In genomic region chr4:72846280-72847111, GRCh38 we compare ENCODE assay signal across 2 cellular contexts.
TF ChIP-seq lines count a peak whose summit lies in the region.

No MANE protein-coding gene starts in this region.

TF ChIP-seq in SK-N-SH treated with all-trans-retinoic acid at 6 μM for 48 hours, 23 proteins besides CTCF, POLR2A, EP300 and RAD21 (continued from another document):
- no peak for TF ChIP-seq TSHZ2 (CRISPR knock-in tag; IDR thresholded peaks at IDR 0.05)
- TF ChIP-seq CSDC2 (CRISPR knock-in tag; IDR thresholded peaks at IDR 0.05) = no peak
- TF ChIP-seq, protein P1, sequence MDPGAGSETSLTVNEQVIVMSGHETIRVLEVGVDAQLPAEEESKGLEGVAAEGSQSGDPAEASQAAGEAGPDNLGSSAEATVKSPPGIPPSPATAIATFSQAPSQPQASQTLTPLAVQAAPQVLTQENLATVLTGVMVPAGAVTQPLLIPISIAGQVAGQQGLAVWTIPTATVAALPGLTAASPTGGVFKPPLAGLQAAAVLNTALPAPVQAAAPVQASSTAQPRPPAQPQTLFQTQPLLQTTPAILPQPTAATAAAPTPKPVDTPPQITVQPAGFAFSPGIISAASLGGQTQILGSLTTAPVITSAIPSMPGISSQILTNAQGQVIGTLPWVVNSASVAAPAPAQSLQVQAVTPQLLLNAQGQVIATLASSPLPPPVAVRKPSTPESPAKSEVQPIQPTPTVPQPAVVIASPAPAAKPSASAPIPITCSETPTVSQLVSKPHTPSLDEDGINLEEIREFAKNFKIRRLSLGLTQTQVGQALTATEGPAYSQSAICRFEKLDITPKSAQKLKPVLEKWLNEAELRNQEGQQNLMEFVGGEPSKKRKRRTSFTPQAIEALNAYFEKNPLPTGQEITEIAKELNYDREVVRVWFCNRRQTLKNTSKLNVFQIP (CRISPR knock-in tag; IDR thresholded peaks at IDR 0.05; ENCODE audit: borderline replicate concordance, low read depth) = no peak
- no peak for TF ChIP-seq RARB (CRISPR knock-in tag; IDR thresholded peaks at IDR 0.05)
- no peak for TF ChIP-seq ISL1 (CRISPR knock-in tag; IDR thresholded peaks at IDR 0.05)
- no peak for TF ChIP-seq OSR1 (CRISPR knock-in tag; IDR thresholded peaks at IDR 0.05)
- TF ChIP-seq PPARA (CRISPR knock-in tag; IDR thresholded peaks at IDR 0.05; ENCODE audit: borderline replicate concordance) = no peak

TF ChIP-seq in SK-N-SH, 30 proteins besides CTCF, POLR2A, EP300 and RAD21 (continued from another document):
- no peak for TF ChIP-seq PBX3 (IDR thresholded peaks at IDR 0.05)
- TF ChIP-seq RXRA (IDR thresholded peaks at IDR 0.05; ENCODE audit: borderline replicate concordance, low read depth) = no peak
- TF ChIP-seq RCOR1 (IDR thresholded peaks at IDR 0.05; ENCODE audit: low read length) = no peak
- no peak for TF ChIP-seq TCF12 (IDR thresholded peaks at IDR 0.05)
- no peak for TF ChIP-seq GATA2 (CRISPR knock-in tag; IDR thresholded peaks at IDR 0.05)
- TF ChIP-seq, protein P2, sequence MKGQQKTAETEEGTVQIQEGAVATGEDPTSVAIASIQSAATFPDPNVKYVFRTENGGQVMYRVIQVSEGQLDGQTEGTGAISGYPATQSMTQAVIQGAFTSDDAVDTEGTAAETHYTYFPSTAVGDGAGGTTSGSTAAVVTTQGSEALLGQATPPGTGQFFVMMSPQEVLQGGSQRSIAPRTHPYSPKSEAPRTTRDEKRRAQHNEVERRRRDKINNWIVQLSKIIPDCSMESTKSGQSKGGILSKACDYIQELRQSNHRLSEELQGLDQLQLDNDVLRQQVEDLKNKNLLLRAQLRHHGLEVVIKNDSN (IDR thresholded peaks at IDR 0.05; ENCODE audit: borderline replicate concordance, low read depth) = no peak
- TF ChIP-seq EZH2phosphoT487 (IDR thresholded peaks at IDR 0.05; ENCODE audit: borderline replicate concordance, low read depth) = no peak
- no peak for TF ChIP-seq NFIC (IDR thresholded peaks at IDR 0.05; ENCODE audit: borderline replicate concordance)
- TF ChIP-seq CHD2 (IDR thresholded peaks at IDR 0.05; ENCODE audit: low read length, partially characterized antibody) = no peak
- no peak for TF ChIP-seq MEF2A (IDR thresholded peaks at IDR 0.05; ENCODE audit: borderline replicate concordance, low read depth)
- TF ChIP-seq RFX5 (IDR thresholded peaks at IDR 0.05; ENCODE audit: low read length) = no peak
- TF ChIP-seq FOXM1 (IDR thresholded peaks at IDR 0.05; ENCODE audit: low read depth) = no peak
- TF ChIP-seq MAX (IDR thresholded peaks at IDR 0.05; ENCODE audit: low read depth) = no peak
- TF ChIP-seq NRF1 (IDR thresholded peaks at IDR 0.05; ENCODE audit: low read depth, low read length) = no peak
